Comparison of ENCODE assay signal across 8 cellular contexts in the genomic region with DNA sequence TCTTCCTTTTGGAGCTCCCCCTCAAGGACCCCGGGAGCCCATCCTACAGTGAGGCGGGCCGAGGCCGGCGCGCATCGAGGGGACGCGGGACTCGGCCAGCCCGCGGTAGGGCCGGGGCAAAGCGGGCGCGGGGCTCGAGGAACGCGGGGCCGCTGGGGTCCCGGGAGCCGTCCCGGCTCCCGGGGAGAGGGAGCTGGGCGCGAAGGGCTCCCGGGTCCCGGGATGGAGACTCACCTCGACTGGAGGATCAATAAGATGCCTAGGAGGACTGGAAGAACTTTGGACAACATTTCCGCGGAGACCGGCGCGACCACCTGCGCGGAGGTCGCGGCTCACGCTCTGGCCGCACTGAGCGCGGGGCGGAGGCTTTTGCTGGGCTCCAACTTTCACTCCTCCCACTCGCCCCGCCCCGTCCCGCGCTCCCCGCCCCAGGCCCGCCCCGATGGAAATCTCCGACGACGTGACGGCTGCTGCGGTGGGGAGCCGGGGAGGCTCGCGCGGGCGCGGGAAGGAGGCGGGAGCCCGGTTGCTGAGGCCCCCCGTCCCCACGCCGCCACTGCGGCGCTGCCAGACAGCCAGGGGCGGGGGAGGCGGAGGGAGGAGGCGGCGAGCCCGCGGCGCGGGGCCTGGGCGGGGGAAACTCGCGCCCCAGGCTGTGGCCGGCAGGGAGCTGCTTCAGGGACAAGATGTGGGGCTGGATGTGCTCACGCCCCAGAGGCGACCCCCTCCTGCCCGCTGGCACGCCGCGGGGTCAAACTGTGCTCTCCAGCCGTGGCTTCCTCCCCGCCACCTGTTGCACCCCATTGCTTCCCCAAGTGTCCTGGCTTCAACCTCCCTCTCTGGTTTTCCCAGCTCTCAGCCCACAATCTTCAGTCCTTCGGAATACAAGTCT. TPM values are rescaled to one million over a fixed set of nuclear protein-coding genes. Genes with fewer than 3 reads are reported as not detected.
DNase-seq lines count a peak whose midpoint lies in the region.

A gene with protein sequence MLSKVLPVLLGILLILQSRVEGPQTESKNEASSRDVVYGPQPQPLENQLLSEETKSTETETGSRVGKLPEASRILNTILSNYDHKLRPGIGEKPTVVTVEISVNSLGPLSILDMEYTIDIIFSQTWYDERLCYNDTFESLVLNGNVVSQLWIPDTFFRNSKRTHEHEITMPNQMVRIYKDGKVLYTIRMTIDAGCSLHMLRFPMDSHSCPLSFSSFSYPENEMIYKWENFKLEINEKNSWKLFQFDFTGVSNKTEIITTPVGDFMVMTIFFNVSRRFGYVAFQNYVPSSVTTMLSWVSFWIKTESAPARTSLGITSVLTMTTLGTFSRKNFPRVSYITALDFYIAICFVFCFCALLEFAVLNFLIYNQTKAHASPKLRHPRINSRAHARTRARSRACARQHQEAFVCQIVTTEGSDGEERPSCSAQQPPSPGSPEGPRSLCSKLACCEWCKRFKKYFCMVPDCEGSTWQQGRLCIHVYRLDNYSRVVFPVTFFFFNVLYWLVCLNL (minus strand): TSS at position 341 of the 892 bp plus-strand sequence. CDS start 51 bp downstream, at position 290.

- H3K36me3 Mint-ChIP-seq in activated CD4-positive, alpha-beta memory T cell treated with anti-CD3 and anti-CD28 coated beads for 36 hours: no peaks in the 10 kb centered on the region
- H3K36me3 Mint-ChIP-seq in activated CD4-positive, alpha-beta memory T cell treated with anti-CD3 and anti-CD28 coated beads, Interleukin-2, amount 10 ng/mL, durations not matched to agents 7 days and 5 days (ENCODE audit: low read depth): no peaks in the 10 kb centered on the region

- H3K4me1 Mint-ChIP-seq in activated CD4-positive, alpha-beta memory T cell treated with anti-CD3 and anti-CD28 coated beads for 36 hours (ENCODE audit: low read depth): no peaks in the 10 kb centered on the region
- H3K4me1 Mint-ChIP-seq in activated CD4-positive, alpha-beta memory T cell treated with anti-CD3 and anti-CD28 coated beads, Interleukin-2, amount 10 ng/mL, durations not matched to agents 7 days and 5 days: no peaks in the 10 kb centered on the region

- CTCF ChIA-PET in activated CD4-positive, alpha-beta memory T cell treated with anti-CD3 and anti-CD28 coated beads for 36 hours (lab: Charles Lee): no interaction called here
- CTCF ChIA-PET in activated CD4-positive, alpha-beta memory T cell treated with anti-CD3 and anti-CD28 coated beads, Interleukin-2, amount 10 ng/mL, durations not matched to agents 7 days and 5 days (lab: Charles Lee): no interaction called here

- no peaks in the 10 kb centered on the region for H3K9me3 Mint-ChIP-seq in activated CD4-positive, alpha-beta memory T cell treated with anti-CD3 and anti-CD28 coated beads for 36 hours
- H3K9me3 Mint-ChIP-seq in activated CD4-positive, alpha-beta memory T cell treated with anti-CD3 and anti-CD28 coated beads, Interleukin-2, amount 10 ng/mL, durations not matched to agents 7 days and 5 days: no peaks in the 10 kb centered on the region

- peaks cover 10% of the 10 kb centered on the region for H3K27me3 Mint-ChIP-seq in activated CD4-positive, alpha-beta memory T cell treated with anti-CD3 and anti-CD28 coated beads for 36 hours
- peaks cover 23% of the 10 kb centered on the region for H3K27me3 Mint-ChIP-seq in activated CD4-positive, alpha-beta memory T cell treated with anti-CD3 and anti-CD28 coated beads, Interleukin-2, amount 10 ng/mL, durations not matched to agents 7 days and 5 days

- POLR2A ChIA-PET in activated CD4-positive, alpha-beta memory T cell treated with anti-CD3 and anti-CD28 coated beads for 36 hours (lab: Charles Lee): no interaction called here
- POLR2A ChIA-PET in activated CD4-positive, alpha-beta memory T cell treated with anti-CD3 and anti-CD28 coated beads, Interleukin-2, amount 10 ng/mL, durations not matched to agents 7 days and 5 days (lab: Charles Lee): no interaction called here

- DNase-seq in activated CD4-positive, alpha-beta memory T cell treated with anti-CD3 and anti-CD28 coated beads for 36 hours: peak; percentile 9
- DNase-seq in activated CD4-positive, alpha-beta memory T cell treated with anti-CD3 and anti-CD28 coated beads, Interleukin-2, amount 10 ng/mL, durations not matched to agents 7 days and 5 days: no peak
- peak; percentile 69 for DNase-seq in astrocyte of the hippocampus (ENCODE audit: low read depth, low spot score)
- peak; percentile 21 for DNase-seq in stimulated activated CD8-positive, alpha-beta memory T cell treated with anti-CD3 and anti-CD28 coated beads, Interleukin-4, amount 100 ng/mL, for 48 hours
- no peak for DNase-seq in NOMO-1 (lab: John Stamatoyannopoulos, UW; ENCODE audit: unreplicated experiment in 2 of 2)
- DNase-seq in activated effector memory CD4-positive, alpha-beta T cell treated with Interleukin-2 at 50 U/mL for 16 hours: no peak
- no peak for DNase-seq in A172 (ENCODE audit: low spot score)

- peaks cover 17% of the 10 kb centered on the region for H3K9me3 ChIP-seq in iPS-18c (ENCODE audit: control insufficient read depth, insufficient read depth, low read length)

- H3K4me3 ChIP-seq in iPS-18c (ENCODE audit: insufficient read depth, low read depth, low read length): peak within 1 kb of the TSS; percentile 31; the same call in 1 of the 2 replicates

- H3K4me3 Mint-ChIP-seq in activated CD4-positive, alpha-beta memory T cell treated with anti-CD3 and anti-CD28 coated beads for 36 hours: no peak within 1 kb of the TSS
- H3K4me3 Mint-ChIP-seq in activated CD4-positive, alpha-beta memory T cell treated with anti-CD3 and anti-CD28 coated beads, Interleukin-2, amount 10 ng/mL, durations not matched to agents 7 days and 5 days: no peak within 1 kb of the TSS

- intact Hi-C loops in activated CD4-positive, alpha-beta memory T cell treated with anti-CD3 and anti-CD28 coated beads for 36 hours (cut with micrococcal nuclease): no loop called here

- no peak within 1 kb of the TSS for H3K27ac Mint-ChIP-seq in activated CD4-positive, alpha-beta memory T cell treated with anti-CD3 and anti-CD28 coated beads for 36 hours
- no peak within 1 kb of the TSS for H3K27ac Mint-ChIP-seq in activated CD4-positive, alpha-beta memory T cell treated with anti-CD3 and anti-CD28 coated beads, Interleukin-2, amount 10 ng/mL, durations not matched to agents 7 days and 5 days

RNA-seq across cellular contexts. Expression of the gene that starts here (rescaled TPM):
- total RNA-seq in activated CD4-positive, alpha-beta memory T cell treated with anti-CD3 and anti-CD28 coated beads for 36 hours: not detected
- not detected for total RNA-seq in activated CD4-positive, alpha-beta memory T cell treated with anti-CD3 and anti-CD28 coated beads, Interleukin-2, amount 10 ng/mL, durations not matched to agents 7 days and 5 days
- total RNA-seq in A172 (2014; rRNA removed; shearing (Covaris generic)): 0.29 and 0.69 TPM in 2 replicates

Comparison
In these comparisons a context has a peak if more than half of its experiments do, and no peak if none do; other contexts are left out.
1. Peak in DNase-seq in activated CD4-positive, alpha-beta memory T cell treated with anti-CD3 and anti-CD28 coated beads for 36 hours; RNA of the gene not detected or under 1 TPM.
2. DNase-seq: peak in astrocyte of the hippocampus (single experiment) and stimulated activated CD8-positive, alpha-beta memory T cell treated with anti-CD3 and anti-CD28 coated beads, Interleukin-4, amount 100 ng/mL, for 48 hours (single experiment); none in activated CD4-positive, alpha-beta memory T cell treated with anti-CD3 and anti-CD28 coated beads, Interleukin-2, amount 10 ng/mL, durations not matched to agents 7 days and 5 days (single experiment), NOMO-1 (0 of 2), activated effector memory CD4-positive, alpha-beta T cell treated with Interleukin-2 at 50 U/mL for 16 hours (single experiment) and A172 (single experiment).